8 cellular contexts compared by ENCODE assay signal in the genomic region with DNA sequence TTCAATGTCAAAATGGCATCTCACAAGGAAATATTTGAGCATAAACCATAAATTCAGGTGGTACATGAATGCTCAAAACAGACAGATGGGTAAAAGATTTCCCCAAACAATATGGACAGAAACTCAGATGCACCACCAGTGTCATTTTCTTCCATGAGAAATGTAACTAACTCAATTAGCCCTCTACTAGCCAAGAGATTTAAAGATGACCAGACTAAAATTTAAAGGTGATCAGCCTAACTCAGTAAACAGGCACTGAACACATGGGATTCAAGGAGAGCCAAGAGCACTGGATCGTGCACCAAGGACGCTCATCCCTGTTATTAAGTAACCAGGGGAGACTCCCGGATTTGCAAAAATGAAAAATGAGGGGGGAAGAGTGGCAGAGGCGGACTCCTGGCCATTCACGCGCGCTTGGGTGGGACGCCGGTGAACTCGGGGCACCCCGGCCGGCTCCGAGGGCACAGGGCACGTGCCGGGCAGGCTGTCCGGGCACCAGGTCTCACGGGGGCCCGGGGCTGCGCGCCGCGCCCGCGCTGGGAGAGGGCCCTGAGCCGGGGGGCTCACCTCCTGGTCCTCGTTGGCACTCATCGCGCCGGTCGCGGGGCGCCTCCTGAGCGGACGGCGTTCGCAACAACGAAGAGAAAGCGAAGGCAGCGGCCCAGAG. TPM values are rescaled to one million over a fixed set of nuclear protein-coding genes. Genes with fewer than 3 reads are reported as not detected.
DNase-seq lines count a peak whose midpoint lies in the region; ATAC-seq and TF ChIP-seq lines count a peak whose summit lies in the region.

No MANE protein-coding gene starts in this region.

- H3K9me3 Mint-ChIP-seq in activated CD4-positive, alpha-beta memory T cell treated with anti-CD3 and anti-CD28 coated beads for 36 hours, result no peaks in the 10 kb centered on the region
- no peaks in the 10 kb centered on the region for H3K9me3 Mint-ChIP-seq in naive B cell

- peak; percentile 29 for ATAC-seq in GM18873 (IDR thresholded peaks at IDR 0.05; ENCODE audit: low FRiP score, unreplicated experiment)
- ATAC-seq in naive B cell (ENCODE audit: low read depth in 2 of 2), result no peak
- peak; percentile 52 to 58 for ATAC-seq in upper lobe of left lung (ENCODE audit: low FRiP score in 2 of 2)

- H3K9me3 ChIP-seq in esophagus (ENCODE audit: control insufficient read depth in 2 of 2, insufficient read depth in 1 of 2, low read depth in 1 of 2, low read length in 1 of 2) (no peaks in the 10 kb centered on the region), upper lobe of left lung (no peaks in the 10 kb centered on the region)

- H3K27ac ChIP-seq in HL-60 (replicated peaks), result peak overlapping the region; percentile 82
- H3K27ac ChIP-seq in esophagus (ENCODE audit: low read depth in 2 of 2, low read length in 1 of 2), result peak overlapping the region in 1 of 2 donors; percentile 79
- H3K27ac ChIP-seq in upper lobe of left lung, result peak overlapping the region; percentile 94 to 96 (median 94)

- peaks cover 10% of the 10 kb centered on the region for H3K36me3 Mint-ChIP-seq in activated CD4-positive, alpha-beta memory T cell treated with anti-CD3 and anti-CD28 coated beads for 36 hours
- H3K36me3 Mint-ChIP-seq in naive B cell, result peaks cover 7 to 11% of the 10 kb centered on the region in 2 donors

- peak overlapping the region; percentile 62 for H3K27ac Mint-ChIP-seq in activated CD4-positive, alpha-beta memory T cell treated with anti-CD3 and anti-CD28 coated beads for 36 hours
- H3K27ac Mint-ChIP-seq in naive B cell, result peak overlapping the region; percentile 93 to 99 (median 98)

- CTCF ChIA-PET in activated CD4-positive, alpha-beta memory T cell treated with anti-CD3 and anti-CD28 coated beads for 36 hours (lab: Charles Lee), result interaction anchor here (1.4 kb wide), 1 partner anchor 189 kb away, joined by 5 read pairs; no protein-coding TSS in a partner anchor

- DNase-seq in AG09309 (ENCODE audit: low read depth), result no peak
- no peak for DNase-seq in HL-60 (ENCODE audit: low read depth in 1 of 2, low spot score in 1 of 2)
- peak; percentile 22 for DNase-seq in activated CD4-positive, alpha-beta memory T cell treated with anti-CD3 and anti-CD28 coated beads for 36 hours
- DNase-seq in naive B cell, result no peak
- peak; percentile 33 to 91 for DNase-seq in upper lobe of left lung
- DNase-seq in A172 (ENCODE audit: low spot score), result no peak

- H3K4me1 Mint-ChIP-seq in activated CD4-positive, alpha-beta memory T cell treated with anti-CD3 and anti-CD28 coated beads for 36 hours (ENCODE audit: low read depth), result peaks cover 31% of the 10 kb centered on the region
- H3K4me1 Mint-ChIP-seq in naive B cell, result peaks cover 24 to 37% (median 29%) of the 10 kb centered on the region in 3 donors

- H3K36me3 ChIP-seq in esophagus (ENCODE audit: control insufficient read depth in 2 of 2, insufficient read depth in 2 of 2, low read length in 1 of 2) (peaks cover 0 to 5% of the 10 kb centered on the region in 2 donors), upper lobe of left lung (peaks cover 0 to 12% (median 1%) of the 10 kb centered on the region in 4 donors)

- POLR2A ChIA-PET in activated CD4-positive, alpha-beta memory T cell treated with anti-CD3 and anti-CD28 coated beads for 36 hours (lab: Charles Lee), result interaction anchor here (1.1 kb wide), 2 partner anchors 154 to 215 kb away, joined by 3 to 6 read pairs; a partner anchor contains a TSS

- peak overlapping the region; percentile 85 for H3K4me3 Mint-ChIP-seq in activated CD4-positive, alpha-beta memory T cell treated with anti-CD3 and anti-CD28 coated beads for 36 hours
- peak overlapping the region; percentile 83 to 97 (median 96) for H3K4me3 Mint-ChIP-seq in naive B cell

- TF ChIP-seq CTCF in AG09309 (IDR thresholded peaks at IDR 0.05; ENCODE audit: control insufficient read depth, insufficient read depth, low read depth, low read length, missing control alignments) (no peak), HL-60 (IDR thresholded peaks at IDR 0.05; ENCODE audit: insufficient read depth, low read length) (no peak), upper lobe of left lung (IDR thresholded peaks at IDR 0.05) (no peak)

- no peak for TF ChIP-seq POLR2A in upper lobe of left lung (IDR thresholded peaks at IDR 0.05)

- intact Hi-C loops in activated CD4-positive, alpha-beta memory T cell treated with anti-CD3 and anti-CD28 coated beads for 36 hours (cut with micrococcal nuclease), result loop anchor here (1.0 to 2.0 kb wide), 5 partner anchors 64 to 740 kb away; a partner anchor contains a TSS

- TF ChIP-seq EP300 in upper lobe of left lung (IDR thresholded peaks at IDR 0.05), result no peak

- H3K4me1 ChIP-seq in esophagus (ENCODE audit: control insufficient read depth in 2 of 2, insufficient read depth in 2 of 2, low read length in 1 of 2) (no peaks in the 10 kb centered on the region), upper lobe of left lung (peaks cover 19 to 27% (median 20%) of the 10 kb centered on the region in 4 donors)

- H3K27me3 ChIP-seq in HL-60 (ENCODE audit: insufficient read depth, poor library complexity, severe bottlenecking), result no peaks in the 10 kb centered on the region
- H3K27me3 ChIP-seq in esophagus (ENCODE audit: control insufficient read depth in 1 of 2, insufficient read depth in 2 of 2, low read length in 2 of 2), result no peaks in the 10 kb centered on the region
- no peaks in the 10 kb centered on the region for H3K27me3 ChIP-seq in upper lobe of left lung

- no peaks in the 10 kb centered on the region for H3K27me3 Mint-ChIP-seq in activated CD4-positive, alpha-beta memory T cell treated with anti-CD3 and anti-CD28 coated beads for 36 hours
- no peaks in the 10 kb centered on the region for H3K27me3 Mint-ChIP-seq in naive B cell

- H3K4me3 ChIP-seq in AG09309 (ENCODE audit: control insufficient read depth, low read depth, low read length) (peak overlapping the region; percentile 64), HL-60 (replicated peaks; ENCODE audit: insufficient read depth, low read length) (peak overlapping the region; percentile 73), esophagus (ENCODE audit: low read depth in 1 of 2, low read length in 2 of 2) (peak overlapping the region; percentile 85 to 99), upper lobe of left lung (peak overlapping the region; percentile 75 to 89 (median 88))

- 0% methylated on average over 31 to 38 of the region's 39 CpGs for WGBS in esophagus, 2 donors
- WGBS in upper lobe of left lung, 2 donors, result 0 to 4% methylated on average over 3 to 4 of the region's 39 CpGs

RNA-seq across cellular contexts. Expression of a gene that starts 0.5 kb away (rescaled TPM):
- 10 to 100 TPM; 19.4 to 19.8 TPM for total RNA-seq in activated CD4-positive, alpha-beta memory T cell treated with anti-CD3 and anti-CD28 coated beads for 36 hours
- polyA plus RNA-seq in esophagus, result 10 to 100 TPM in 1 of 2 donors, 1 to 10 TPM in 1; 8.6 to 12.7 TPM
- polyA plus RNA-seq in naive B cell (ENCODE audit: low read depth in 6 of 6), result 10 to 100 TPM; 16.9 to 29.5 (median 19.6) TPM
- total RNA-seq in upper lobe of left lung, result 10 to 100 TPM in 4 of 6 donors, 1 to 10 TPM in 2; 2.1 to 16.7 (median 14.4) TPM
- 42.6 and 58.6 TPM in 2 replicates for total RNA-seq in A172 (2014; rRNA removed; shearing (Covaris generic))

RNA-seq across cellular contexts. Expression of a gene that starts 0.6 kb away (rescaled TPM):
- 10 to 100 TPM; 29.7 to 30.2 TPM for total RNA-seq in activated CD4-positive, alpha-beta memory T cell treated with anti-CD3 and anti-CD28 coated beads for 36 hours
- polyA plus RNA-seq in esophagus (10 to 100 TPM; 11.6 to 13.7 TPM), naive B cell (ENCODE audit: low read depth in 6 of 6) (10 to 100 TPM; 12.1 to 26.1 (median 17.2) TPM)
- total RNA-seq in upper lobe of left lung, result 10 to 100 TPM; 33.0 to 73.3 (median 39.1) TPM
- total RNA-seq in A172 (2014; rRNA removed; shearing (Covaris generic)), result 28.3 and 29.5 TPM in 2 replicates

Comparison
In these comparisons a context has a peak if more than half of its experiments do, and no peak if none do; other contexts are left out.
1. DNase-seq: peak in activated CD4-positive, alpha-beta memory T cell treated with anti-CD3 and anti-CD28 coated beads for 36 hours (single experiment) and upper lobe of left lung (2 of 2); none in AG09309 (single experiment), HL-60 (0 of 2), naive B cell (single experiment) and A172 (single experiment).
2. ATAC-seq: peak in GM18873 (single experiment) and upper lobe of left lung (2 of 2); none in naive B cell (0 of 2).
3. Peak in every context shown above with its lines, with median percentiles within 50 percentile points of each other: H3K4me3 ChIP-seq.